22 cellular contexts compared by ENCODE assay signal in the genomic region with DNA sequence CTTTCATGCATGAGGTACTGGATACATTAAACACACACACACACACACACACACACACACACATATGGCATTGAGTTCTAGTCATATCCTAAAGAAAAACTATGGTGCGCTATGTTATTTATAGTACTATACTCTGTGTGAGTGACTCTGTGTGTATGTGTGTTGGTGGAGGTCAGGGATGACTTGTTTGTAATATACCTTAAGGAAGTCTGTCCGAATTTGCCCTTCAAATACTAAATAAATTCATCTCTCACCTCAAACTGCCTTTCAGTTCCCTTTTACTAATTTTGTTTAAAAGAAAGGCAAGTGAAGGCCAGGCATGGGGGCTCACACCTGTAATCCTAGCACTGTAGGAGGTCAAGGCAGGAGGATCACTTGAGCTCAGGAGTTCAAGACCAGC. TPM values are rescaled to one million over a fixed set of nuclear protein-coding genes. Genes with fewer than 3 reads are reported as not detected.
DNase-seq lines count a peak whose midpoint lies in the region; ATAC-seq and TF ChIP-seq lines count a peak whose summit lies in the region.
"Had no signal": no experiment of that assay in that cellular context is flagged by ENCODE, and none has a peak within 500 bp of the region (broad histone marks: within the 10 kb centered on the region; RNA-seq: fewer than 3 reads in every experiment).

No MANE protein-coding gene starts in this region.

- DNase-seq in GM12864 (ENCODE audit: low read depth) (peak; percentile 65), BE2C (no peak), PC-3 (no peak), RWPE1 (ENCODE audit: low spot score) (no peak)
- no peak for DNase-seq in NK-92 treated with Interleukin-12 subunit alpha and Interleukin-12 subunit beta, amount 100 ng/mL, for 24 hours (lab: John Stamatoyannopoulos, UW)
- DNase-seq: activated CD8-positive, alpha-beta T cell treated with anti-CD3 and anti-CD28 coated beads, Interleukin-2, amount 10 ng/mL, durations not matched to agents 7 days and 5 days; activated naive CD4-positive, alpha-beta T cell; activated T-cell treated with anti-CD3 and anti-CD28 coated beads, Interleukin-2, amount 50 U/mL, for 1 hour; glutamatergic neuron; kidney glomerular epithelial cell; MM.1S; NCI-H146; NCI-H2171 treated with DMSO at 0.1 percent for 48 hours; NCI-H526 treated with DMSO at 0.1 percent for 48 hours had no signal

- intact Hi-C loops in PC-3 (cut with micrococcal nuclease) = no loop called here

- H3K9me3 ChIP-seq in BE2C (no peaks in the 10 kb centered on the region), PC-3 (ENCODE audit: low read length) (no peaks in the 10 kb centered on the region)
- H3K9me3 ChIP-seq: prostate gland had no signal

- H3K36me3 ChIP-seq in BE2C (peaks cover 22% of the 10 kb centered on the region), PC-3 (ENCODE audit: low read depth, low read length) (peaks cover 13% of the 10 kb centered on the region)
- H3K36me3 ChIP-seq: prostate gland had no signal

- TF ChIP-seq CTCF in GM12864 (IDR thresholded peaks at IDR 0.05; ENCODE audit: low read depth, low read length, missing control alignments) (no peak), BE2C (IDR thresholded peaks at IDR 0.05; ENCODE audit: low read depth, low read length) (no peak), PC-3 (conservative IDR thresholded peaks at IDR 0.05; ENCODE audit: low read depth, low read length) (no peak), RWPE1 (conservative IDR thresholded peaks at IDR 0.05; ENCODE audit: low read depth) (no peak)

- H2AFZ ChIP-seq in PC-3 (ENCODE audit: low read length) = no peak overlapping the region

- H3K9ac ChIP-seq in PC-3 (ENCODE audit: low read length) = no peak overlapping the region

- ATAC-seq in GM18868 (IDR thresholded peaks at IDR 0.05; ENCODE audit: unreplicated experiment) (peak; percentile 42), HG03442 (IDR thresholded peaks at IDR 0.05; ENCODE audit: unreplicated experiment) (peak; percentile 34), esophagus mucosa (peak; percentile 37), PC-3 (no peak)
- ATAC-seq: activated CD4-positive, CD25-positive, alpha-beta regulatory T cell treated with anti-CD3 and anti-CD28 coated beads, Interleukin-2, amount 50 U/mL, for 24 hours; activated CD8-positive, alpha-beta T cell treated with anti-CD3 and anti-CD28 coated beads, Interleukin-2, amount 10 ng/mL, durations not matched to agents 7 days and 5 days had no signal

- no TSS peak for BruUV-seq in PC-3 (replicated peaks; lab: Mats Ljungman, UMichigan)

- no peaks in the 10 kb centered on the region for H3K9me2 ChIP-seq in PC-3 (replicated peaks; ENCODE audit: low read length)

- no peak overlapping the region for H3K27ac ChIP-seq in PC-3 (ENCODE audit: low read length)
- no peak overlapping the region for H3K27ac ChIP-seq in RWPE1
- H3K27ac ChIP-seq: coronary artery, prostate gland had no signal

- no peaks in the 10 kb centered on the region for H3K79me2 ChIP-seq in PC-3 (ENCODE audit: low read length)

- peaks cover 13% of the 10 kb centered on the region for H3K4me1 ChIP-seq in BE2C
- H3K4me1 ChIP-seq in PC-3 (ENCODE audit: insufficient read depth, low read length) = peaks cover 6% of the 10 kb centered on the region; the same call in 1 of the 2 replicates

- H3K27me3 ChIP-seq in BE2C = no peaks in the 10 kb centered on the region
- H3K27me3 ChIP-seq in PC-3 (ENCODE audit: low read length) = no peaks in the 10 kb centered on the region

- H3K4me3 ChIP-seq in GM12864 (ENCODE audit: low read depth, low read length) (no peak overlapping the region), BE2C (ENCODE audit: low read depth, low read length) (no peak overlapping the region), PC-3 (ENCODE audit: low read length) (no peak overlapping the region)
- H3K4me3 ChIP-seq: coronary artery, lung, prostate gland had no signal

- POLR2A ChIA-PET in PC-3 (lab: Charles Lee; ENCODE audit: unreplicated experiment) (interaction anchor here (0.6 kb wide), 1 partner anchor 293 kb away, joined by 3 read pairs; no protein-coding TSS in a partner anchor), RWPE1 (lab: Yijun Ruan, JAX; ENCODE audit: low non-redundant PET) (no interaction called here)

- H3K4me2 ChIP-seq in PC-3 (ENCODE audit: low read length) = no peak overlapping the region

- CTCF ChIA-PET in PC-3 (lab: Charles Lee) = no interaction called here
- CTCF ChIA-PET in RWPE1 (lab: Yijun Ruan, JAX) = no interaction called here

- no peaks in the 10 kb centered on the region for H4K20me1 ChIP-seq in PC-3 (ENCODE audit: low read length)

- no peaks in the 10 kb centered on the region for H3F3A ChIP-seq in PC-3 (ENCODE audit: low read length, unreplicated experiment)

RNA-seq across cellular contexts. Expression of a gene that starts 2.1 kb away (rescaled TPM):
- total RNA-seq in esophagus mucosa (0.16 TPM), PC-3 (2014; rRNA removed) (0.58 and 0.86 TPM in 2 replicates)
- polyA plus RNA-seq in BE2C (2012; ENCODE audit: insufficient read depth, insufficient read length, low read depth) = 2.6 TPM
- polyA plus RNA-seq: CD14-positive monocyte had no signal

RNA-seq across cellular contexts. Expression of a gene that starts 40.4 kb away (rescaled TPM):
- total RNA-seq in esophagus mucosa = 5.9 TPM
- 4.6 TPM for polyA plus RNA-seq in BE2C (2012; ENCODE audit: insufficient read depth, insufficient read length, low read depth)
- 4.0 and 10.7 TPM in 2 replicates for total RNA-seq in PC-3 (2014; rRNA removed)

RNA-seq across cellular contexts. Expression of a gene that starts 41.4 kb away (rescaled TPM):
- total RNA-seq in esophagus mucosa (16.5 TPM), PC-3 (2014; rRNA removed) (23.6 and 26.0 TPM in 2 replicates)
- 19.4 TPM for polyA plus RNA-seq in BE2C (2012; ENCODE audit: insufficient read depth, insufficient read length, low read depth)
